Comparison of ENCODE assay signal across 8 cellular contexts in the genomic region with DNA sequence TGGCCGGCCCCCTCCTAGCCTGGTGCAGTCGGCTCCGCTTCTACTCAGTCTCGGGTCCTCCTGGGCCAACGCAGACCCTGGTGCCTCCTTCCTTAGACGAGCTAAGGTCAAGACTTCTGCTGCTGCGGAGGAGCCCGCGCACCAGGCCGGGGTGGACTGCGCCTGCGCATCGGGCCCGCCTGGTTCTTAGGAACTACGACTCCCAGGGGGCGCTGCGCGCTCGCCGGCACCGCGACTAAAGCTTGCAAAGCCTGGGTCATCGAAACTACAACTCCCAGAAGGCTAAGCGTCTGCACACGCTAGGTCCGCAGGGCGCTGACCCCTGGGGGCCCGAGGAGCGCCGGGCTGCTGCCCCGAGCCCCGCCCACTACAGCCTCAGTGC. TPM values are rescaled to one million over a fixed set of nuclear protein-coding genes. Genes with fewer than 3 reads are reported as not detected.
DNase-seq lines count a peak whose midpoint lies in the region; ATAC-seq and TF ChIP-seq lines count a peak whose summit lies in the region.

A gene (minus strand): TSS at position 145 of the 382 bp plus-strand sequence. CDS start 6,559 bp downstream, outside the sequence.

- no peaks in the 10 kb centered on the region for H3K27me3 ChIP-seq in layer of hippocampus (ENCODE audit: control insufficient read depth, insufficient read depth, low read length)

- H3K27ac ChIP-seq in layer of hippocampus (ENCODE audit: low read depth, low read length), result peak within 1 kb of the TSS; percentile 82

- H3K36me3 Mint-ChIP-seq in activated B cell treated with CpG ODN at 0.5 μM for 24 hours (ENCODE audit: low read depth) (peaks cover 12% of the 10 kb centered on the region), brain (peaks cover 14% of the 10 kb centered on the region), MCF 10A (ENCODE audit: insufficient read depth, unreplicated experiment) (no peaks in the 10 kb centered on the region)

- CTCF ChIA-PET in GM10248 (lab: Yijun Ruan, JAX) (no interaction called here), activated B cell treated with CpG ODN at 0.5 μM for 24 hours (lab: Charles Lee) (no interaction called here), MCF 10A (lab: Yijun Ruan, JAX) (no interaction called here)

- H3K4me1 Mint-ChIP-seq in activated B cell treated with CpG ODN at 0.5 μM for 24 hours (peaks cover 16% of the 10 kb centered on the region), brain (peaks cover 9% of the 10 kb centered on the region), MCF 10A (ENCODE audit: insufficient read depth, unreplicated experiment) (no peaks in the 10 kb centered on the region)

- peak; percentile 31 for DNase-seq in GM10248 (ENCODE audit: extremely low spot score)
- peak; percentile 91 for DNase-seq in activated B cell treated with CpG ODN at 0.5 μM for 24 hours
- peak; percentile 70 to 73 for DNase-seq in stimulated activated CD4-positive, alpha-beta T cell treated with anti-CD3 and anti-CD28 coated beads, Interleukin-2, amount 100 ng/mL, for 48 hours
- DNase-seq in MCF 10A (ENCODE audit: unreplicated experiment), result no peak
- DNase-seq in NOMO-1 treated with dmso at 0.1 percent for 144 hours (lab: John Stamatoyannopoulos, UW; ENCODE audit: unreplicated experiment), result no peak

- H3K4me3 Mint-ChIP-seq in activated B cell treated with CpG ODN at 0.5 μM for 24 hours, result peak within 1 kb of the TSS; percentile 94
- H3K4me3 Mint-ChIP-seq in brain, result peak within 1 kb of the TSS in 4 of 5 experiments; percentile 73 to 98 (median 94)
- no peak within 1 kb of the TSS for H3K4me3 Mint-ChIP-seq in MCF 10A (ENCODE audit: unreplicated experiment)

- H3K27me3 Mint-ChIP-seq in activated B cell treated with CpG ODN at 0.5 μM for 24 hours (no peaks in the 10 kb centered on the region), brain (peaks cover 4% of the 10 kb centered on the region), MCF 10A (ENCODE audit: insufficient read depth, unreplicated experiment) (no peaks in the 10 kb centered on the region)

- intact Hi-C loops in activated B cell treated with CpG ODN at 0.5 μM for 24 hours (cut with micrococcal nuclease) (loop anchor here (1.0 to 5.0 kb wide), 5 partner anchors 76 to 278 kb away; a partner anchor contains a TSS), MCF 10A (cut with micrococcal nuclease) (no loop called here)

- POLR2A ChIA-PET in GM10248 (lab: Yijun Ruan, JAX) (no interaction called here), activated B cell treated with CpG ODN at 0.5 μM for 24 hours (lab: Charles Lee) (interaction anchor here (0.5 to 1.4 kb wide), 7 partner anchors 11 to 1056 kb away, joined by 3 to 6 read pairs (median 3); a partner anchor contains a TSS), MCF 10A (lab: Yijun Ruan, JAX) (no interaction called here)

- no peaks in the 10 kb centered on the region for H3K9me3 Mint-ChIP-seq in activated B cell treated with CpG ODN at 0.5 μM for 24 hours
- peaks cover 0 to 73% (median 28%) of the 10 kb centered on the region in 5 experiments for H3K9me3 Mint-ChIP-seq in brain
- no peaks in the 10 kb centered on the region for H3K9me3 Mint-ChIP-seq in MCF 10A (ENCODE audit: unreplicated experiment)

- ATAC-seq in activated B cell treated with CpG ODN at 0.5 μM for 24 hours (ENCODE audit: low read depth), result peak; percentile 98
- ATAC-seq in HG03175 (IDR thresholded peaks at IDR 0.05; ENCODE audit: unreplicated experiment), result no peak

- TF ChIP-seq CTCF in GM10248 (IDR thresholded peaks at IDR 0.05; ENCODE audit: control extremely low read depth, extremely low read depth, low read depth, missing control alignments), result no peak
- no peak for TF ChIP-seq CTCF in activated B cell treated with CpG ODN at 0.5 μM for 24 hours (IDR thresholded peaks at IDR 0.05)
- TF ChIP-seq CTCF in brain (conservative IDR thresholded peaks at IDR 0.05), result no peak
- no peak for TF ChIP-seq CTCF in MCF 10A (IDR thresholded peaks at IDR 0.05; ENCODE audit: unreplicated experiment)

- BruUV-seq in MCF 10A (replicated peaks; lab: Mats Ljungman, UMichigan), result no TSS peak

- H3K27ac Mint-ChIP-seq in activated B cell treated with CpG ODN at 0.5 μM for 24 hours (peak within 1 kb of the TSS; percentile 84), brain (peak within 1 kb of the TSS in 4 of 5 experiments; percentile 52 to 94 (median 84)), MCF 10A (ENCODE audit: low read depth, unreplicated experiment) (no peak within 1 kb of the TSS)

RNA-seq across cellular contexts. Expression of the gene that starts here (rescaled TPM):
- total RNA-seq in activated B cell treated with CpG ODN at 0.5 μM for 24 hours (5.5 and 5.7 TPM in 2 replicates), MCF 10A (2022) (not detected in 2 replicates)
- 1.4 TPM for polyA plus RNA-seq in brain (ENCODE audit: insufficient read depth, low read depth, low replicate concordance)

Comparison
In these comparisons a context has a peak if more than half of its experiments do, and no peak if none do; other contexts are left out.
1. DNase-seq: peak in GM10248 (single experiment), activated B cell treated with CpG ODN at 0.5 μM for 24 hours (single experiment) and stimulated activated CD4-positive, alpha-beta T cell treated with anti-CD3 and anti-CD28 coated beads, Interleukin-2, amount 100 ng/mL, for 48 hours (2 of 2); none in MCF 10A (single experiment) and NOMO-1 treated with dmso at 0.1 percent for 144 hours (single experiment).